ENCODE assay signal across 21 cellular contexts in the genomic region with DNA sequence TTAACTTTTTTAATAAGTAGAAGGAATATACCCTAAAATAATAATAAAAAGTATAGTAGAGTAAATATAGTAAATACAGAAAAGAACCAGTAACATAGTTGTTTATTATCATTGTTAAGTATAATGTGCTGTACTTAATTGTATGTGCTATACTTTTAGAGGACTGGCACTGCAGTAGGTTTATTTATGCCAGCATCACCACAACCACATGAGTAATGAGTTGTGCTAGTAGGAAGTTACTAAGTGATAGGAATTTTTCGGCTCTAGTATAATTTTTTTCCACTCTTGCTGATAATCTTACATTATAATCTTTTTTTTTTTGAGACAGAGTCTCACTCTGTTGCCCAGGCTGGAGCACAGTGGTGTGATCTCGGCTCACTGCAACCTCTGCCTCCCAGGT.
DNase-seq lines count a peak whose midpoint lies in the region; ATAC-seq and TF ChIP-seq lines count a peak whose summit lies in the region.
"Had no signal": no experiment of that assay in that cellular context is flagged by ENCODE, and none has a peak within 500 bp of the region (broad histone marks: within the 10 kb centered on the region; RNA-seq: fewer than 3 reads in every experiment).

No MANE protein-coding gene starts in this region.

- 60 to 61% methylated on average over 2 of the region's 2 CpGs for WGBS in GM23248 (ENCODE audit: low coverage in 1 of 2, low lambda C conversion rate in 2 of 2, missing lambda C conversion rate in 2 of 2), 2 experiments

- H3K27me3 ChIP-seq in GM23248 (replicated peaks; ENCODE audit: insufficient read depth) (no peaks in the 10 kb centered on the region), PC-3 (ENCODE audit: low read length) (no peaks in the 10 kb centered on the region)
- H3K27me3 ChIP-seq: SJCRH30 had no signal

- no peak overlapping the region for H2AFZ ChIP-seq in GM23248
- H2AFZ ChIP-seq in PC-3 (ENCODE audit: low read length): no peak overlapping the region

- H3K36me3 ChIP-seq in GM23248 (ENCODE audit: low read depth): no peaks in the 10 kb centered on the region
- no peaks in the 10 kb centered on the region for H3K36me3 ChIP-seq in PC-3 (ENCODE audit: low read depth, low read length)
- H3K36me3 ChIP-seq: SJCRH30 had no signal

- H3K9me3 Mint-ChIP-seq in activated T-helper 17 cell treated with anti-CD3 and anti-CD28 coated beads, Interleukin-2, amount 50 U/mL, for 72 hours: peaks cover 3% of the 10 kb centered on the region
- H3K9me3 Mint-ChIP-seq: CD8-positive, alpha-beta T cell had no signal

- intact Hi-C loops in PC-3 (cut with micrococcal nuclease): no loop called here
- intact Hi-C loops in sciatic nerve (cut with DNase I): no loop called here

- H3K9me3 ChIP-seq in GM23248 (ENCODE audit: low read depth): no peaks in the 10 kb centered on the region
- no peaks in the 10 kb centered on the region for H3K9me3 ChIP-seq in PC-3 (ENCODE audit: low read length)
- H3K9me3 ChIP-seq: SJCRH30 had no signal

- in situ Hi-C loops in GM23248 (cut with MboI): no loop called here

- no peaks in the 10 kb centered on the region for H3K36me3 Mint-ChIP-seq in activated T-helper 17 cell treated with anti-CD3 and anti-CD28 coated beads, Interleukin-2, amount 50 U/mL, for 72 hours (ENCODE audit: low read depth)
- H3K36me3 Mint-ChIP-seq: CD8-positive, alpha-beta T cell had no signal

- no peak overlapping the region for H3K4me3 ChIP-seq in GM23248
- H3K4me3 ChIP-seq in PC-3 (ENCODE audit: low read length): no peak overlapping the region
- H3K4me3 ChIP-seq: SJCRH30 had no signal

- BruUV-seq in PC-3 (replicated peaks; lab: Mats Ljungman, UMichigan): no TSS peak

- H4K20me1 ChIP-seq in GM23248 (ENCODE audit: insufficient read depth): no peaks in the 10 kb centered on the region
- H4K20me1 ChIP-seq in PC-3 (ENCODE audit: low read length): no peaks in the 10 kb centered on the region

- no peak for TF ChIP-seq CTCF in PC-3 (conservative IDR thresholded peaks at IDR 0.05; ENCODE audit: low read depth, low read length)

- peaks cover 10% of the 10 kb centered on the region for H3K4me1 Mint-ChIP-seq in activated T-helper 17 cell treated with anti-CD3 and anti-CD28 coated beads, Interleukin-2, amount 50 U/mL, for 72 hours

- no peaks in the 10 kb centered on the region for H3F3A ChIP-seq in GM23248 (ENCODE audit: insufficient read depth)
- H3F3A ChIP-seq in PC-3 (ENCODE audit: low read length, unreplicated experiment): no peaks in the 10 kb centered on the region

- H3K27ac Mint-ChIP-seq in activated T-helper 17 cell treated with anti-CD3 and anti-CD28 coated beads, Interleukin-2, amount 50 U/mL, for 72 hours: no peak overlapping the region
- H3K27ac Mint-ChIP-seq: CD8-positive, alpha-beta T cell had no signal

- H3K4me2 ChIP-seq in GM23248 (ENCODE audit: unreplicated experiment) (no peak overlapping the region), PC-3 (ENCODE audit: low read length) (no peak overlapping the region)

- H3K9me2 ChIP-seq in GM23248 (ENCODE audit: insufficient read depth) (no peaks in the 10 kb centered on the region), PC-3 (replicated peaks; ENCODE audit: low read length) (no peaks in the 10 kb centered on the region)

- H3K79me2 ChIP-seq in GM23248 (ENCODE audit: insufficient read depth) (no peaks in the 10 kb centered on the region), PC-3 (ENCODE audit: low read length) (no peaks in the 10 kb centered on the region)

- CTCF ChIA-PET in PC-3 (lab: Charles Lee): no interaction called here

- H3K9ac ChIP-seq in GM23248 (no peak overlapping the region), PC-3 (ENCODE audit: low read length) (no peak overlapping the region)

- ATAC-seq in PC-3 (no peak), HG03045 (IDR thresholded peaks at IDR 0.05; ENCODE audit: unreplicated experiment) (no peak), HG03571 (IDR thresholded peaks at IDR 0.05; ENCODE audit: unreplicated experiment) (no peak), sciatic nerve (no peak)
- no peak for ATAC-seq in activated T-helper 17 cell treated with anti-CD3 and anti-CD28 coated beads, Interleukin-2, amount 50 U/mL, for 72 hours (replicated peaks)
- ATAC-seq: CD8-positive, alpha-beta T cell had no signal

- POLR2A ChIA-PET in PC-3 (lab: Charles Lee; ENCODE audit: unreplicated experiment): no interaction called here

- H3K4me3 Mint-ChIP-seq in activated T-helper 17 cell treated with anti-CD3 and anti-CD28 coated beads, Interleukin-2, amount 50 U/mL, for 72 hours: no peak overlapping the region
- H3K4me3 Mint-ChIP-seq: CD8-positive, alpha-beta T cell had no signal

- no peak overlapping the region for H3K27ac ChIP-seq in GM23248
- H3K27ac ChIP-seq in PC-3 (ENCODE audit: low read length): no peak overlapping the region
- H3K27ac ChIP-seq: HL-60, SJCRH30 had no signal

- H3K4me1 ChIP-seq in GM23248 (ENCODE audit: insufficient read depth): peaks cover 14% of the 10 kb centered on the region
- peaks cover 9% of the 10 kb centered on the region for H3K4me1 ChIP-seq in PC-3 (ENCODE audit: insufficient read depth, low read length)
- H3K4me1 ChIP-seq: SJCRH30 had no signal

- no peaks in the 10 kb centered on the region for H3K27me3 Mint-ChIP-seq in activated T-helper 17 cell treated with anti-CD3 and anti-CD28 coated beads, Interleukin-2, amount 50 U/mL, for 72 hours

- DNase-seq in GM23248 (peak; percentile 60), PC-3 (peak; percentile 29), fibroblast of peridontal ligament (ENCODE audit: extremely low read depth) (peak; percentile 17), sciatic nerve (ENCODE audit: low spot score) (no peak)
- DNase-seq: ACHN; AML-193; C1 segment of cervical spinal cord; Calu3; CD8-positive, alpha-beta T cell; KBM-7; NCI-H1092 treated with DMSO at 0.1 percent for 48 hours; NCI-H1436 treated with DMSO at 0.1 percent for 48 hours; NCI-H2029; NCI-H345; NCI-H524 treated with DMSO at 0.1 percent for 48 hours; NCI-H82; SJCRH30 had no signal
